In genomic region chr12:24711609-24712008, GRCh38 we compare ENCODE assay signal across 23 cellular contexts.
DNase-seq lines count a peak whose midpoint lies in the region; ATAC-seq, FAIRE-seq and TF ChIP-seq lines count a peak whose summit lies in the region.
"Had no signal": no experiment of that assay in that cellular context is flagged by ENCODE, and none has a peak within 500 bp of the region (broad histone marks: within the 10 kb centered on the region; RNA-seq: fewer than 3 reads in every experiment).

No MANE protein-coding gene starts in this region.

- H3K27ac ChIP-seq in SK-N-SH (ENCODE audit: low read depth in 2 of 2, low read length in 1 of 2) (no peak overlapping the region), OCI-LY3 (ENCODE audit: low read length) (peak overlapping the region; percentile 97), K562 (ENCODE audit: extremely low read depth, low read depth, low read length) (no peak overlapping the region), endodermal cell (ENCODE audit: low read depth, low read length) (no peak overlapping the region)
- H3K27ac ChIP-seq: 22Rv1, A549, C4-2B had no signal

- H3K27me3 ChIP-seq in SK-N-SH (ENCODE audit: insufficient read depth) = no peaks in the 10 kb centered on the region
- H3K27me3 ChIP-seq in OCI-LY3 (ENCODE audit: low read depth, low read length) = no peaks in the 10 kb centered on the region
- H3K27me3 ChIP-seq in K562 (ENCODE audit: control insufficient read depth in 2 of 2, insufficient read depth in 2 of 2, low read length in 2 of 2) = no peaks in the 10 kb centered on the region
- H3K27me3 ChIP-seq in endodermal cell (ENCODE audit: control insufficient read depth, insufficient read depth, low read length, poor library complexity, severe bottlenecking) = no peaks in the 10 kb centered on the region
- H3K27me3 ChIP-seq: BLaER1 treated with 17β-estradiol and CSF1 and Interleukin-3, amounts not matched to agents 10 nM and 100 nM had no signal

- H2AFZ ChIP-seq in SK-N-SH (ENCODE audit: low read depth) = no peak overlapping the region
- no peak overlapping the region for H2AFZ ChIP-seq in OCI-LY3 (ENCODE audit: low read depth, low read length)
- 0 out of 2 replicates have a peak overlapping the region, but pooled peaks have one; percentile 9 for H2AFZ ChIP-seq in K562 (ENCODE audit: low read depth, low read length)

- FAIRE-seq in K562 (lab: Jason Lieb, UNC) = no peak
- FAIRE-seq: A549, D721Med, G401.6, GM12891, GM19239 had no signal

- no peaks in the 10 kb centered on the region for H3K36me3 ChIP-seq in SK-N-SH (replicated peaks in 1 of 2; ENCODE audit: control insufficient read depth in 1 of 2, insufficient read depth in 2 of 2, low read length in 1 of 2)
- H3K36me3 ChIP-seq in OCI-LY3 (replicated peaks; ENCODE audit: low read depth, low read length) = no peaks in the 10 kb centered on the region
- H3K36me3 ChIP-seq in K562 (ENCODE audit: control insufficient read depth, insufficient read depth, low read length) = no peaks in the 10 kb centered on the region
- no peaks in the 10 kb centered on the region for H3K36me3 ChIP-seq in endodermal cell (ENCODE audit: control insufficient read depth, insufficient read depth, low read length)
- H3K36me3 ChIP-seq: BLaER1 treated with 17β-estradiol and CSF1 and Interleukin-3, amounts not matched to agents 10 nM and 100 nM had no signal

- 58% methylated on average over 2 of the region's 2 CpGs for WGBS in SK-N-SH (ENCODE audit: low lambda C conversion rate)
- 63% methylated on average over 2 of the region's 2 CpGs for WGBS in K562 (ENCODE audit: insufficient coverage, low coverage, missing lambda C conversion rate)
- WGBS in endodermal cell (ENCODE audit: insufficient coverage in 1 of 2, insufficient read length in 1 of 2), 2 experiments = 93 to 95% methylated on average over 2 of the region's 2 CpGs

- H3K9me3 ChIP-seq in SK-N-SH (no peaks in the 10 kb centered on the region), OCI-LY3 (ENCODE audit: insufficient read depth, low read length) (no peaks in the 10 kb centered on the region), K562 (replicated peaks; ENCODE audit: control insufficient read depth, insufficient read depth, low read depth, low read length) (no peaks in the 10 kb centered on the region), endodermal cell (ENCODE audit: control insufficient read depth, low read length) (no peaks in the 10 kb centered on the region)
- H3K9me3 ChIP-seq: A549; BLaER1 treated with 17β-estradiol and CSF1 and Interleukin-3, amounts not matched to agents 10 nM and 100 nM; Caco-2 had no signal

- TF ChIP-seq EP300 in SK-N-SH (IDR thresholded peaks at IDR 0.05; ENCODE audit: borderline replicate concordance in 1 of 2, low read depth in 1 of 2, low read length in 1 of 2) (no peak), K562 (IDR thresholded peaks at IDR 0.05; ENCODE audit: low read length) (no peak)

- no peak overlapping the region for H3K9ac ChIP-seq in SK-N-SH
- peak overlapping the region; percentile 87; the same call in 1 of the 2 replicates for H3K9ac ChIP-seq in OCI-LY3 (ENCODE audit: low read length)
- no peak overlapping the region for H3K9ac ChIP-seq in K562 (ENCODE audit: insufficient read depth in 1 of 2, low read depth in 2 of 2, low read length in 2 of 2)
- H3K9ac ChIP-seq in endodermal cell (ENCODE audit: extremely low read depth, low read length, poor library complexity, severe bottlenecking) = no peak overlapping the region
- H3K9ac ChIP-seq: BLaER1 treated with 17β-estradiol and CSF1 and Interleukin-3, amounts not matched to agents 10 nM and 100 nM had no signal

- H4K20me1 ChIP-seq in SK-N-SH (ENCODE audit: insufficient read depth) = no peaks in the 10 kb centered on the region
- no peaks in the 10 kb centered on the region for H4K20me1 ChIP-seq in OCI-LY3 (ENCODE audit: insufficient read depth, low read length)
- no peaks in the 10 kb centered on the region for H4K20me1 ChIP-seq in K562 (replicated peaks; ENCODE audit: control insufficient read depth, insufficient read depth, low read length)
- H4K20me1 ChIP-seq: BLaER1 treated with 17β-estradiol and CSF1 and Interleukin-3, amounts not matched to agents 10 nM and 100 nM had no signal

- H3K4me3 Mint-ChIP-seq in endodermal cell = no peak overlapping the region
- H3K4me3 Mint-ChIP-seq: B cell; CD4-positive, alpha-beta T cell; CD8-positive, alpha-beta T cell had no signal

- no peak for TF ChIP-seq POLR2A in K562 (conservative IDR thresholded peaks at IDR 0.05)

- no peaks in the 10 kb centered on the region for H3F3A ChIP-seq in SK-N-SH (replicated peaks; ENCODE audit: insufficient read depth)

- H3K27ac Mint-ChIP-seq in endodermal cell = no peak overlapping the region
- H3K27ac Mint-ChIP-seq: B cell; CD4-positive, alpha-beta T cell; CD8-positive, alpha-beta T cell had no signal

- DNase-seq in SK-N-SH (no peak), K562 (ENCODE audit: extremely low read depth in 1 of 4, low spot score in 3 of 4) (no peak), endodermal cell (no peak), NCI-H1105 (lab: John Stamatoyannopoulos, UW) (no peak)
- DNase-seq: AML-193; Caco-2; Calu3; CD4-positive, alpha-beta T cell; CD8-positive, alpha-beta T cell; DMS79 treated with DMSO at 0.1 percent for 48 hours; GF-D8 had no signal

- no peak for ATAC-seq in SK-N-SH treated with all-trans-retinoic acid at 6 μM for 48 hours
- no peak for ATAC-seq in K562
- ATAC-seq in GM21447 (IDR thresholded peaks at IDR 0.05; ENCODE audit: unreplicated experiment) = no peak
- ATAC-seq: A549; CD8-positive, alpha-beta T cell had no signal

- TF ChIP-seq RAD21 in SK-N-SH (IDR thresholded peaks at IDR 0.05; ENCODE audit: low read length) (no peak), K562 (CRISPR knock-in tag; conservative IDR thresholded peaks at IDR 0.05 in 1 of 2, IDR thresholded peaks at IDR 0.05 in 1 of 2) (no peak)

- no TSS peak for BruUV-seq in K562 (replicated peaks; lab: Mats Ljungman, UMichigan)

- no peaks in the 10 kb centered on the region for H3K79me2 ChIP-seq in SK-N-SH (ENCODE audit: insufficient read depth)
- 0 out of 2 replicates have a peak, but pooled peaks cover 3% of the 10 kb centered on the region for H3K79me2 ChIP-seq in OCI-LY3 (ENCODE audit: low read length)
- H3K79me2 ChIP-seq in K562 (ENCODE audit: control insufficient read depth, insufficient read depth, low read length) = no peaks in the 10 kb centered on the region

- peaks cover 0 to 6% of the 10 kb centered on the region in 2 experiments; a peak in 1 of 4 replicates for H3K4me1 ChIP-seq in SK-N-SH (ENCODE audit: control insufficient read depth in 1 of 2, insufficient read depth in 2 of 2, low read depth in 1 of 2, low read length in 1 of 2)
- peaks cover 65% of the 10 kb centered on the region for H3K4me1 ChIP-seq in OCI-LY3 (ENCODE audit: low read length)
- H3K4me1 ChIP-seq in K562 (replicated peaks in 1 of 2; ENCODE audit: control insufficient read depth in 2 of 2, insufficient read depth in 2 of 2, low read length in 2 of 2) = peaks cover 0 to 14% of the 10 kb centered on the region in 2 experiments; a peak in 3 of 5 replicates
- no peaks in the 10 kb centered on the region for H3K4me1 ChIP-seq in endodermal cell (ENCODE audit: control insufficient read depth, insufficient read depth, low read length)
- H3K4me1 ChIP-seq: A549 had no signal

- CTCF ChIA-PET in SK-N-SH (lab: Yijun Ruan, JAX) = interaction anchor here (1.0 kb wide), 1 partner anchor 148 kb away, joined by 3 read pairs; no protein-coding TSS in a partner anchor
- CTCF ChIA-PET in K562 (lab: Yijun Ruan, JAX; ENCODE audit: low intra/inter-chr PET ratio) = no interaction called here

- intact Hi-C loops in K562 (cut with micrococcal nuclease) = no loop called here

- no peaks in the 10 kb centered on the region for H3K36me3 Mint-ChIP-seq in endodermal cell (ENCODE audit: low read depth)
- H3K36me3 Mint-ChIP-seq: CD8-positive, alpha-beta T cell had no signal

- peaks cover 8% of the 10 kb centered on the region for H3K4me1 Mint-ChIP-seq in endodermal cell
- H3K4me1 Mint-ChIP-seq: B cell had no signal

- no peak overlapping the region for H3K4me3 ChIP-seq in SK-N-SH (ENCODE audit: low read depth in 2 of 2, low read length in 1 of 2)
- H3K4me3 ChIP-seq in OCI-LY3 (ENCODE audit: low read length) = no peak overlapping the region
- no peak overlapping the region for H3K4me3 ChIP-seq in K562
- no peak overlapping the region for H3K4me3 ChIP-seq in endodermal cell (ENCODE audit: low read length)
- H3K4me3 ChIP-seq: A549; BLaER1 treated with 17β-estradiol and CSF1 and Interleukin-3, amounts not matched to agents 10 nM and 100 nM had no signal

- H3K9me1 ChIP-seq in K562 (ENCODE audit: control insufficient read depth, insufficient read depth, low read length) = no peaks in the 10 kb centered on the region

- no peaks in the 10 kb centered on the region for H3K9me2 ChIP-seq in SK-N-SH

- POLR2A ChIA-PET in SK-N-SH (lab: Yijun Ruan, JAX) = no interaction called here
- POLR2A ChIA-PET in K562 (lab: Yijun Ruan, JAX) = interaction anchor here (1.1 to 1.8 kb wide), 2 partner anchors 12 to 14 kb away, joined by 3 to 4 read pairs; no protein-coding TSS in a partner anchor

- no peaks in the 10 kb centered on the region for H3K9me3 Mint-ChIP-seq in endodermal cell
- H3K9me3 Mint-ChIP-seq: CD4-positive, alpha-beta T cell; CD8-positive, alpha-beta T cell had no signal

- H3K27me3 Mint-ChIP-seq in endodermal cell (ENCODE audit: insufficient read depth) = no peaks in the 10 kb centered on the region
- H3K27me3 Mint-ChIP-seq: B cell; CD4-positive, alpha-beta T cell had no signal

- TF ChIP-seq CTCF in SK-N-SH (IDR thresholded peaks at IDR 0.05) (no peak), OCI-LY3 (IDR thresholded peaks at IDR 0.05; ENCODE audit: low read depth, low read length) (no peak), K562 (IDR thresholded peaks at IDR 0.05 in 2 of 3, conservative IDR thresholded peaks at IDR 0.05 in 1 of 3; ENCODE audit: insufficient read depth in 2 of 3, low read depth in 1 of 3, low read length in 3 of 3) (no peak), endodermal cell (conservative IDR thresholded peaks at IDR 0.05) (peak; percentile 35)

- in situ Hi-C loops in K562 (cut with MboI) = no loop called here

- H3K4me2 ChIP-seq in SK-N-SH = no peak overlapping the region
- peak overlapping the region; percentile 34 for H3K4me2 ChIP-seq in OCI-LY3 (ENCODE audit: low read length)
- no peak overlapping the region for H3K4me2 ChIP-seq in K562 (ENCODE audit: insufficient read depth, low read length)
- H3K4me2 ChIP-seq: A549 had no signal

TF ChIP-seq in SK-N-SH treated with all-trans-retinoic acid at 6 μM for 48 hours, 23 proteins besides CTCF, POLR2A, EP300 and RAD21 (continues in another document):
- TF ChIP-seq ESRRG (CRISPR knock-in tag; IDR thresholded peaks at IDR 0.05) (no peak), ZNF8 (CRISPR knock-in tag; IDR thresholded peaks at IDR 0.05) (no peak), ZFP30 (CRISPR knock-in tag; IDR thresholded peaks at IDR 0.05) (no peak)

TF ChIP-seq in SK-N-SH, 30 proteins besides CTCF, POLR2A, EP300 and RAD21 (continues in another document):
- no peak for TF ChIP-seq RXRA (IDR thresholded peaks at IDR 0.05; ENCODE audit: borderline replicate concordance, low read depth)
- TF ChIP-seq NFIC (IDR thresholded peaks at IDR 0.05; ENCODE audit: borderline replicate concordance) = no peak
- TF ChIP-seq RFX5 (IDR thresholded peaks at IDR 0.05; ENCODE audit: low read length) = no peak

TF ChIP-seq in K562, 482 proteins besides CTCF, POLR2A, EP300 and RAD21 (continues in another document):
- no peak for TF ChIP-seq MYBL2 (IDR thresholded peaks at IDR 0.05; ENCODE audit: low read depth)
- no peak for TF ChIP-seq MYBL2 (CRISPR knock-in tag; IDR thresholded peaks at IDR 0.05; ENCODE audit: borderline replicate concordance)
- no peak for TF ChIP-seq ZNF695 (CRISPR knock-in tag; IDR thresholded peaks at IDR 0.05)
